8 cellular contexts compared by ENCODE assay signal in genomic region chr1:28232558-28233263, GRCh38. TPM values are rescaled to one million over a fixed set of nuclear protein-coding genes. Genes with fewer than 3 reads are reported as not detected.
DNase-seq lines count a peak whose midpoint lies in the region; ATAC-seq, FAIRE-seq and TF ChIP-seq lines count a peak whose summit lies in the region.

Gene DNAJC8, minus strand, starts transcription at chr1:28233029. Its CDS starts 31 bp downstream, at chr1:28232998.

- H3K9me3 ChIP-seq in mammary epithelial cell (replicated peaks; ENCODE audit: insufficient read depth, low read length) (no peaks in the 10 kb centered on the region), iPS-20b (ENCODE audit: insufficient read depth, low read depth, low read length) (no peaks in the 10 kb centered on the region)

- intact Hi-C loops in mammary epithelial cell (cut with micrococcal nuclease): no loop called here

- H3K9ac ChIP-seq in mammary epithelial cell (ENCODE audit: insufficient read depth, low read length) (peak within 1 kb of the TSS; percentile 90), iPS-20b (ENCODE audit: low read depth, low read length) (peak within 1 kb of the TSS; percentile 99)

- WGBS in mammary epithelial cell (ENCODE audit: low coverage, missing lambda C conversion rate): under 1% methylated on average over 31 of the region's 40 CpGs

- peak; percentile 93 for FAIRE-seq in GM18507 (lab: Jason Lieb, UNC)

- TF ChIP-seq CTCF in WI38 (IDR thresholded peaks at IDR 0.05; ENCODE audit: low read depth, low read length): no peak
- TF ChIP-seq CTCF in mammary epithelial cell (conservative IDR thresholded peaks at IDR 0.05 in 1 of 2, IDR thresholded peaks at IDR 0.05 in 1 of 2; ENCODE audit: extremely low read depth in 1 of 2, insufficient read depth in 1 of 2, low read depth in 1 of 2, low read length in 2 of 2): no peak

- ATAC-seq in HG03103 (IDR thresholded peaks at IDR 0.05; ENCODE audit: low read depth, unreplicated experiment) (peak; percentile 57), HG03457 (IDR thresholded peaks at IDR 0.05; ENCODE audit: unreplicated experiment) (no peak)

- peak within 1 kb of the TSS; percentile 99 for H2AFZ ChIP-seq in mammary epithelial cell (ENCODE audit: low read depth, low read length)

- TSS peak; percentile 33 for BruUV-seq in mammary epithelial cell (replicated peaks; lab: Mats Ljungman, UMichigan)

- peaks cover 60% of the 10 kb centered on the region for H3K79me2 ChIP-seq in mammary epithelial cell (ENCODE audit: insufficient read depth, low read length)

- no peaks in the 10 kb centered on the region for H3K27me3 ChIP-seq in mammary epithelial cell (ENCODE audit: insufficient read depth, low read length)
- no peaks in the 10 kb centered on the region for H3K27me3 ChIP-seq in iPS-20b (ENCODE audit: insufficient read depth, low read length)

- H4K20me1 ChIP-seq in mammary epithelial cell (ENCODE audit: insufficient read depth, low read length): no peaks in the 10 kb centered on the region

- in situ Hi-C loops in mammary epithelial cell (cut with MboI; ENCODE audit: low sequenced_read_pairs in 2 of 2): no loop called here

- H3K27ac ChIP-seq in mammary epithelial cell (ENCODE audit: insufficient read depth, low read depth, low read length) (peak within 1 kb of the TSS; percentile 79), iPS-20b (ENCODE audit: low read length) (peak within 1 kb of the TSS; percentile 61), skin epidermis (peak within 1 kb of the TSS in 20 of 21 experiments; percentile 63 to 98 (median 90))

- H3K4me3 ChIP-seq in WI38 (ENCODE audit: low read depth, low read length) (peak within 1 kb of the TSS; percentile 84), mammary epithelial cell (replicated peaks in 1 of 3; ENCODE audit: insufficient read depth in 1 of 3, low read depth in 2 of 3, low read length in 3 of 3) (peak within 1 kb of the TSS; percentile 83 to 98 (median 97)), iPS-20b (ENCODE audit: low read length) (peak within 1 kb of the TSS; percentile 94), skin epidermis (peak within 1 kb of the TSS; percentile 90 to 99 (median 94))

- peak; percentile 90 for DNase-seq in GM18507 (ENCODE audit: extremely low spot score, insufficient read length, low read depth)
- peak; percentile 86 for DNase-seq in NCI-H226
- peak; percentile 84 for DNase-seq in mammary epithelial cell

- peak within 1 kb of the TSS; percentile 93 for H3K4me2 ChIP-seq in mammary epithelial cell (ENCODE audit: insufficient read depth, low read depth, low read length)

- H3K36me3 ChIP-seq in mammary epithelial cell (ENCODE audit: insufficient read depth, low read length): peaks cover 11% of the 10 kb centered on the region
- peaks cover 33% of the 10 kb centered on the region for H3K36me3 ChIP-seq in iPS-20b (ENCODE audit: insufficient read depth, low read depth, low read length)

- CTCF ChIA-PET in mammary epithelial cell (lab: Charles Lee; ENCODE audit: low non-redundant PET): no interaction called here

- peaks cover 8% of the 10 kb centered on the region for H3K4me1 ChIP-seq in mammary epithelial cell (ENCODE audit: insufficient read depth, low read length)
- H3K4me1 ChIP-seq in iPS-20b (ENCODE audit: insufficient read depth, low read length): peaks cover 8% of the 10 kb centered on the region; the same call in 1 of the 2 replicates

- dilution Hi-C loops in mammary epithelial cell (cut with HindIII; ENCODE audit: low sequenced_read_pairs): no loop called here

RNA-seq across cellular contexts. Expression of gene DNAJC8, which starts in this region (rescaled TPM):
- 10 to 100 TPM; 36.0 to 68.9 TPM for total RNA-seq in mammary epithelial cell
- polyA plus RNA-seq in mammary epithelial cell: 55.0 TPM
- 24.7 TPM for polyA minus RNA-seq in mammary epithelial cell
